ENCODE assay signal across 19 cellular contexts in genomic region chr1:189313488-189313887, GRCh38.
DNase-seq lines count a peak whose midpoint lies in the region; TF ChIP-seq lines count a peak whose summit lies in the region.
"Had no signal": no experiment of that assay in that cellular context is flagged by ENCODE, and none has a peak within 500 bp of the region (broad histone marks: within the 10 kb centered on the region; RNA-seq: fewer than 3 reads in every experiment).

No MANE protein-coding gene starts in this region.

- no peaks in the 10 kb centered on the region for H3K36me3 Mint-ChIP-seq in endothelial cell (ENCODE audit: low read depth, unreplicated experiment)
- no peaks in the 10 kb centered on the region for H3K36me3 Mint-ChIP-seq in T-helper 2 cell treated with Interferon-gamma antibody and Interleukin-4, amounts not matched to agents 5 μg/mL and 100 μg/mL, for 36 hours (ENCODE audit: low read depth)

- H3K4me1 Mint-ChIP-seq in endothelial cell (ENCODE audit: unreplicated experiment): peaks cover 36% of the 10 kb centered on the region
- H3K4me1 Mint-ChIP-seq in T-helper 2 cell treated with Interferon-gamma antibody and Interleukin-4, amounts not matched to agents 5 μg/mL and 100 μg/mL, for 36 hours (ENCODE audit: low read depth): no peaks in the 10 kb centered on the region

- H3K9me3 Mint-ChIP-seq in endothelial cell (ENCODE audit: unreplicated experiment): no peaks in the 10 kb centered on the region
- peaks cover 28% of the 10 kb centered on the region for H3K9me3 Mint-ChIP-seq in T-helper 2 cell treated with Interferon-gamma antibody and Interleukin-4, amounts not matched to agents 5 μg/mL and 100 μg/mL, for 36 hours

- H3K4me3 Mint-ChIP-seq in endothelial cell (ENCODE audit: unreplicated experiment): no peak overlapping the region
- H3K4me3 Mint-ChIP-seq in T-helper 2 cell treated with Interferon-gamma antibody and Interleukin-4, amounts not matched to agents 5 μg/mL and 100 μg/mL, for 36 hours: no peak overlapping the region

- H3K27me3 Mint-ChIP-seq in endothelial cell (ENCODE audit: unreplicated experiment): no peaks in the 10 kb centered on the region
- H3K27me3 Mint-ChIP-seq in T-helper 2 cell treated with Interferon-gamma antibody and Interleukin-4, amounts not matched to agents 5 μg/mL and 100 μg/mL, for 36 hours (ENCODE audit: low read depth): no peaks in the 10 kb centered on the region

- H3K27ac Mint-ChIP-seq in endothelial cell (ENCODE audit: unreplicated experiment): peak overlapping the region; percentile 72
- H3K27ac Mint-ChIP-seq in T-helper 2 cell treated with Interferon-gamma antibody and Interleukin-4, amounts not matched to agents 5 μg/mL and 100 μg/mL, for 36 hours: no peak overlapping the region

- DNase-seq in NCI-H69 (lab: John Stamatoyannopoulos, UW): peak; percentile 69
- no peak for DNase-seq in endothelial cell (ENCODE audit: low spot score)
- peak; percentile 10 for DNase-seq in mucosa of gallbladder (ENCODE audit: low spot score)
- DNase-seq in SKM-1 (lab: John Stamatoyannopoulos, UW; ENCODE audit: unreplicated experiment): no peak
- DNase-seq in central memory CD4-positive, alpha-beta T cell: no peak
- no peak for DNase-seq in NCI-H1417 treated with DMSO at 0.1 percent for 48 hours (lab: John Stamatoyannopoulos, UW)
- no peak for DNase-seq in T-helper 2 cell treated with Interferon-gamma antibody and Interleukin-4, amounts not matched to agents 5 μg/mL and 100 μg/mL, for 36 hours (ENCODE audit: low spot score)
- DNase-seq: BE2C; EL; KG1; NCI-H1092 treated with DMSO at 0.1 percent for 48 hours; NCI-H146; NCI-H2029; NCI-H2227 treated with DMSO at 0.1 percent for 48 hours; NCI-H510A treated with DMSO at 0.1 percent for 48 hours; NCI-H774; NK-92 treated with Interleukin-12 subunit alpha and Interleukin-12 subunit beta, amount 100 ng/mL, for 24 hours; SIG-M5; SK-N-SH had no signal

- TF ChIP-seq CTCF in endothelial cell (IDR thresholded peaks at IDR 0.05; ENCODE audit: unreplicated experiment): no peak

Comparison
In these comparisons a context has a peak if more than half of its experiments do, and no peak if none do; other contexts are left out.
1. DNase-seq: peak in NCI-H69 (single experiment) and mucosa of gallbladder (single experiment); none in endothelial cell (single experiment), SKM-1 (single experiment), central memory CD4-positive, alpha-beta T cell (single experiment), NCI-H1417 treated with DMSO at 0.1 percent for 48 hours (single experiment) and T-helper 2 cell treated with Interferon-gamma antibody and Interleukin-4, amounts not matched to agents 5 μg/mL and 100 μg/mL, for 36 hours (single experiment).